In genomic region chr1:19815801-19816736, GRCh38 we compare ENCODE assay signal across 15 cellular contexts. TPM values are rescaled to one million over a fixed set of nuclear protein-coding genes. Genes with fewer than 3 reads are reported as not detected.
DNase-seq lines count a peak whose midpoint lies in the region; ATAC-seq, FAIRE-seq and TF ChIP-seq lines count a peak whose summit lies in the region.
"Had no signal": no experiment of that assay in that cellular context is flagged by ENCODE, and none has a peak within 500 bp of the region (broad histone marks: within the 10 kb centered on the region; RNA-seq: fewer than 3 reads in every experiment).

No MANE protein-coding gene starts in this region.

- H3K4me3 ChIP-seq in H7 (ENCODE audit: insufficient read depth, low read depth, low read length): no peak overlapping the region
- H3K4me3 ChIP-seq: neural progenitor cell had no signal

- H3K27ac Mint-ChIP-seq in WTC11: peak overlapping the region; percentile 99
- peak overlapping the region in 1 of 10 donors; percentile 46 for H3K27ac Mint-ChIP-seq in naive thymus-derived CD8-positive, alpha-beta T cell
- H3K27ac Mint-ChIP-seq: activated naive CD4-positive, alpha-beta T cell treated with anti-CD3 and anti-CD28 coated beads, Interleukin-2, amount 50 U/mL, for 24 hours; CD4-positive, CD25-positive, alpha-beta regulatory T cell; neural progenitor cell had no signal

- POLR2A ChIA-PET in WTC11 (lab: Charles Lee): no interaction called here
- POLR2A ChIA-PET in naive thymus-derived CD8-positive, alpha-beta T cell (lab: Charles Lee): no interaction called here

- FAIRE-seq in frontal cortex (lab: Jason Lieb, UNC): no peak

- TF ChIP-seq CTCF in WTC11 (IDR thresholded peaks at IDR 0.05): no peak

- no peaks in the 10 kb centered on the region for H3K9me3 Mint-ChIP-seq in WTC11
- H3K9me3 Mint-ChIP-seq in naive thymus-derived CD8-positive, alpha-beta T cell: no peaks in the 10 kb centered on the region
- H3K9me3 Mint-ChIP-seq: activated naive CD4-positive, alpha-beta T cell treated with anti-CD3 and anti-CD28 coated beads, Interleukin-2, amount 50 U/mL, for 24 hours; CD4-positive, CD25-positive, alpha-beta regulatory T cell; neural progenitor cell had no signal

- peak overlapping the region; percentile 49 for H3K4me3 Mint-ChIP-seq in WTC11
- H3K4me3 Mint-ChIP-seq in naive thymus-derived CD8-positive, alpha-beta T cell: no peak overlapping the region
- H3K4me3 Mint-ChIP-seq: activated naive CD4-positive, alpha-beta T cell treated with anti-CD3 and anti-CD28 coated beads, Interleukin-2, amount 50 U/mL, for 24 hours; CD4-positive, CD25-positive, alpha-beta regulatory T cell; neural progenitor cell had no signal

- CTCF ChIA-PET in WTC11 (lab: Charles Lee): interaction anchor here (0.6 to 2.4 kb wide), 9 partner anchors 15 to 1310 kb away, joined by 3 to 8 read pairs (median 3); partner anchors contain the start of gene OTUD3

- peaks cover 59% of the 10 kb centered on the region for H3K4me1 Mint-ChIP-seq in WTC11
- H3K4me1 Mint-ChIP-seq in naive thymus-derived CD8-positive, alpha-beta T cell: peaks cover 0 to 1% (median 0%) of the 10 kb centered on the region in 4 donors
- H3K4me1 Mint-ChIP-seq: activated naive CD4-positive, alpha-beta T cell treated with anti-CD3 and anti-CD28 coated beads, Interleukin-2, amount 50 U/mL, for 24 hours; CD4-positive, CD25-positive, alpha-beta regulatory T cell had no signal

- H3K36me3 Mint-ChIP-seq in WTC11: no peaks in the 10 kb centered on the region
- H3K36me3 Mint-ChIP-seq in naive thymus-derived CD8-positive, alpha-beta T cell: no peaks in the 10 kb centered on the region
- H3K36me3 Mint-ChIP-seq: activated naive CD4-positive, alpha-beta T cell treated with anti-CD3 and anti-CD28 coated beads, Interleukin-2, amount 50 U/mL, for 24 hours; CD4-positive, CD25-positive, alpha-beta regulatory T cell; neural progenitor cell had no signal

- no peaks in the 10 kb centered on the region; the same call in 1 of the 2 replicates for H3K27me3 ChIP-seq in H7 (ENCODE audit: control insufficient read depth, insufficient read depth, low read length)
- H3K27me3 ChIP-seq: neural progenitor cell had no signal

- no peaks in the 10 kb centered on the region for H3K36me3 ChIP-seq in H7 (replicated peaks; ENCODE audit: control insufficient read depth, insufficient read depth, low read length)
- H3K36me3 ChIP-seq: neural progenitor cell had no signal

- peak; percentile 59 for DNase-seq in H7
- peak; percentile 34 for DNase-seq in NCI-H2081 treated with DMSO at 0.1 percent for 48 hours (lab: John Stamatoyannopoulos, UW)
- DNase-seq in WTC11 (ENCODE audit: low spot score): no peak
- DNase-seq in myocyte (ENCODE audit: low read depth): peak; percentile 69
- DNase-seq in stimulated activated CD4-positive, alpha-beta T cell treated with anti-CD3 and anti-CD28 coated beads, Interleukin-4, amount 100 ng/mL, for 24 hours: no peak
- DNase-seq in frontal cortex (ENCODE audit: low spot score in 2 of 2): no peak
- DNase-seq in naive thymus-derived CD8-positive, alpha-beta T cell: no peak
- DNase-seq: activated CD4-positive, alpha-beta T cell treated with anti-CD3 and anti-CD28 coated beads for 1 hour; CD4-positive, CD25-positive, alpha-beta regulatory T cell; hippocampal formation; Kasumi-1 had no signal

- H3K27me3 Mint-ChIP-seq in WTC11 (ENCODE audit: low read depth): no peaks in the 10 kb centered on the region; the same call in 1 of the 2 replicates
- peaks cover 0 to 5% (median 0%) of the 10 kb centered on the region in 5 donors for H3K27me3 Mint-ChIP-seq in naive thymus-derived CD8-positive, alpha-beta T cell
- H3K27me3 Mint-ChIP-seq: activated naive CD4-positive, alpha-beta T cell treated with anti-CD3 and anti-CD28 coated beads, Interleukin-2, amount 50 U/mL, for 24 hours had no signal

- ATAC-seq in WTC11: peak; percentile 46
- ATAC-seq in HG03025 (IDR thresholded peaks at IDR 0.05; ENCODE audit: low FRiP score, unreplicated experiment): no peak
- ATAC-seq in naive thymus-derived CD8-positive, alpha-beta T cell: no peak

TF ChIP-seq in WTC11, 78 proteins besides CTCF, POLR2A, EP300 and RAD21:
- TF ChIP-seq FOXK1 (CRISPR knock-in tag; IDR thresholded peaks at IDR 0.05): no peak
- no peak for TF ChIP-seq ZNF121 (CRISPR knock-in tag; IDR thresholded peaks at IDR 0.05)
- TF ChIP-seq GABPB1 (CRISPR knock-in tag; IDR thresholded peaks at IDR 0.05): no peak
- no peak for TF ChIP-seq PRDM15 (CRISPR knock-in tag; IDR thresholded peaks at IDR 0.05)
- TF ChIP-seq SMAD4 (CRISPR knock-in tag; IDR thresholded peaks at IDR 0.05): no peak
- no peak for TF ChIP-seq ZNF219 (CRISPR knock-in tag; IDR thresholded peaks at IDR 0.05; ENCODE audit: borderline replicate concordance)
- 0 out of 2 replicates have a peak, but pooled peaks have one; percentile 16 for TF ChIP-seq AR (CRISPR knock-in tag; IDR thresholded peaks at IDR 0.05)
- TF ChIP-seq ATF2 (CRISPR knock-in tag; IDR thresholded peaks at IDR 0.05; ENCODE audit: borderline replicate concordance, low read depth): no peak
- no peak for TF ChIP-seq SOX15 (CRISPR knock-in tag; IDR thresholded peaks at IDR 0.05)
- TF ChIP-seq GTF2I (CRISPR knock-in tag; conservative IDR thresholded peaks at IDR 0.05): no peak
- no peak for TF ChIP-seq NR3C1 (CRISPR knock-in tag; conservative IDR thresholded peaks at IDR 0.05; ENCODE audit: low read depth)
- TF ChIP-seq ZNF423 (CRISPR knock-in tag; IDR thresholded peaks at IDR 0.05): 0 out of 2 replicates have a peak, but pooled peaks have one; percentile 8

RNA-seq across cellular contexts. Expression of gene RNF186, which starts 1.0 kb away (rescaled TPM):
- total RNA-seq in H7 (2014; rRNA removed; shearing (Covaris generic)): not detected in 2 replicates
- not detected in 3 replicates for total RNA-seq in WTC11 (2021)
- not detected in 2 replicates for total RNA-seq in myocyte
- 0.08 TPM for polyA plus RNA-seq in myocyte (2012)
- not detected for total RNA-seq in frontal cortex
- total RNA-seq in naive thymus-derived CD8-positive, alpha-beta T cell: not detected
- not detected for polyA plus RNA-seq in naive thymus-derived CD8-positive, alpha-beta T cell
- total RNA-seq: CD4-positive, CD25-positive, alpha-beta regulatory T cell; RPMI7951 had no signal
- polyA plus RNA-seq: CD4-positive, CD25-positive, alpha-beta regulatory T cell had no signal

RNA-seq across cellular contexts. Expression of gene TMCO4, which starts 16.4 kb away (rescaled TPM):
- total RNA-seq in H7 (2014; rRNA removed; shearing (Covaris generic)): 6.9 and 8.8 TPM in 2 replicates
- total RNA-seq in WTC11 (2021) (7.2 to 9.3 TPM (median 7.5 TPM) in 3 replicates), myocyte (11.0 and 15.8 TPM in 2 replicates), frontal cortex (0.82 TPM)
- 7.9 TPM for polyA plus RNA-seq in myocyte (2012)
- total RNA-seq in naive thymus-derived CD8-positive, alpha-beta T cell: 10 to 100 TPM; 16.4 to 17.5 TPM
- 10 to 100 TPM in 2 of 3 donors, 1 to 10 TPM in 1; 7.7 to 15.3 (median 10.5) TPM for polyA plus RNA-seq in naive thymus-derived CD8-positive, alpha-beta T cell

Comparison
In these comparisons a context has a peak if more than half of its experiments do, and no peak if none do; other contexts are left out.
1. DNase-seq: peak in H7 (single experiment), NCI-H2081 treated with DMSO at 0.1 percent for 48 hours (single experiment) and myocyte (single experiment); none in WTC11 (single experiment), stimulated activated CD4-positive, alpha-beta T cell treated with anti-CD3 and anti-CD28 coated beads, Interleukin-4, amount 100 ng/mL, for 24 hours (single experiment), frontal cortex (0 of 2) and naive thymus-derived CD8-positive, alpha-beta T cell (0 of 10).